Comparison of ENCODE assay signal across 20 cellular contexts in the genomic region with DNA sequence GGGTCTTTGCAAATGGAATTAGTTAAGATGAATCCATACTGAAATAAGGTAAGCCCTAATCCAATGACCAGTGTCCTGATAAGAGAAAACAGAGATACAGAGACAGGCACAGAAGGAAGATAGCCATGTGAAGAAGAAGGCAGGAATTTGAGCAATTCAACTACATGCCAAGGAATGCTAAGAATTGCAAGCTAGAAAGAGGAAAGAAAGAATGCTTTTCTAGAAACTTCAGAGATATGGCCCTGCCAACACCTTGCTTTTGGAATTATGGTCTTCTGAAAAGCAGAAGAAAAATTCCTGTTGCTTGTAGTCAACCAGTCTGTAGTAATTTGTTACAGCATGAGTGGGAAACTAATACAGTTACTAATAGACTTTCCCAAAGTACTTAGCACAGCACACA.
DNase-seq lines count a peak whose midpoint lies in the region; ATAC-seq and TF ChIP-seq lines count a peak whose summit lies in the region.
"Had no signal": no experiment of that assay in that cellular context is flagged by ENCODE, and none has a peak within 500 bp of the region (broad histone marks: within the 10 kb centered on the region; RNA-seq: fewer than 3 reads in every experiment).

No MANE protein-coding gene starts in this region.

- no peaks in the 10 kb centered on the region for H3F3A ChIP-seq in GM23338 (replicated peaks; ENCODE audit: low read depth)

- H3K27ac ChIP-seq in GM23338 (ENCODE audit: low read depth) (no peak overlapping the region), trophoblast cell (ENCODE audit: low read depth, low read length) (peak overlapping the region; percentile 36)
- H3K27ac ChIP-seq: KMS-11 had no signal

- H3K4me1 ChIP-seq in GM23338 (ENCODE audit: insufficient read depth), result peaks cover 3% of the 10 kb centered on the region; the same call in 1 of the 2 replicates
- peaks cover 3% of the 10 kb centered on the region in 2 experiments for H3K4me1 ChIP-seq in trophoblast cell (ENCODE audit: control insufficient read depth in 1 of 2, insufficient read depth in 2 of 2, low read length in 2 of 2)

- H3K4me2 ChIP-seq in GM23338 (no peak overlapping the region), trophoblast cell (ENCODE audit: low read length) (no peak overlapping the region)
- H3K4me2 ChIP-seq: KMS-11 had no signal

- peaks cover 2% of the 10 kb centered on the region for H3K79me1 ChIP-seq in trophoblast cell (ENCODE audit: low read length)

- ATAC-seq in GM23338, result no peak
- ATAC-seq: GM12878 had no signal

- no peak overlapping the region for H4K12ac ChIP-seq in trophoblast cell (ENCODE audit: low read depth, low read length)

- H4K20me1 ChIP-seq in GM23338 (replicated peaks; ENCODE audit: insufficient read depth), result no peaks in the 10 kb centered on the region

- H2BK12ac ChIP-seq in trophoblast cell (ENCODE audit: low read length), result no peak overlapping the region

- H3K14ac ChIP-seq in trophoblast cell (ENCODE audit: low read length), result no peak overlapping the region

- H3K9ac ChIP-seq in trophoblast cell (ENCODE audit: low read length), result no peak overlapping the region
- H3K9ac ChIP-seq: KMS-11 had no signal

- no peaks in the 10 kb centered on the region for H3K36me3 Mint-ChIP-seq in GM23338 (ENCODE audit: low read depth)
- H3K36me3 Mint-ChIP-seq: CD4-positive, alpha-beta memory T cell had no signal

- H3K4me3 ChIP-seq in GM23338 (no peak overlapping the region), fibroblast of pulmonary artery (replicated peaks; ENCODE audit: low read depth, low read length) (no peak overlapping the region), trophoblast cell (ENCODE audit: low read depth, low read length) (no peak overlapping the region), MG63 (no peak overlapping the region)
- H3K4me3 ChIP-seq: GM12878 had no signal

- TF ChIP-seq CTCF in GM23338 (conservative IDR thresholded peaks at IDR 0.05; ENCODE audit: low read depth in 2 of 2) (no peak), fibroblast of pulmonary artery (IDR thresholded peaks at IDR 0.05; ENCODE audit: low read length, missing control alignments) (no peak)

- peaks cover 2% of the 10 kb centered on the region for H3K27me3 Mint-ChIP-seq in GM23338 (ENCODE audit: insufficient read depth, low read depth, poor library complexity)

- no peak overlapping the region for H3K23ac ChIP-seq in trophoblast cell (ENCODE audit: low read length)

- no peaks in the 10 kb centered on the region for H3K9me2 ChIP-seq in GM23338 (ENCODE audit: insufficient read depth)

- H3K36me3 ChIP-seq in GM23338 (ENCODE audit: insufficient read depth), result no peaks in the 10 kb centered on the region
- no peaks in the 10 kb centered on the region for H3K36me3 ChIP-seq in trophoblast cell (ENCODE audit: control insufficient read depth in 1 of 2, insufficient read depth in 2 of 2, low read length in 2 of 2)
- no peaks in the 10 kb centered on the region for H3K36me3 ChIP-seq in MG63

- H3K4ac ChIP-seq in trophoblast cell (ENCODE audit: low read depth, low read length), result no peak overlapping the region

- H3K27me3 ChIP-seq in GM23338 (ENCODE audit: insufficient read depth) (peaks cover 8% of the 10 kb centered on the region), trophoblast cell (ENCODE audit: insufficient read depth, low read length) (no peaks in the 10 kb centered on the region), MG63 (no peaks in the 10 kb centered on the region)

- no peak overlapping the region for H2BK120ac ChIP-seq in trophoblast cell (ENCODE audit: insufficient read depth, low read length, poor library complexity)

- H4K91ac ChIP-seq in trophoblast cell (ENCODE audit: low read depth, low read length), result no peak overlapping the region

- no peaks in the 10 kb centered on the region for H3K79me2 ChIP-seq in GM23338 (replicated peaks; ENCODE audit: insufficient read depth)
- H3K79me2 ChIP-seq in trophoblast cell (ENCODE audit: control insufficient read depth, insufficient read depth, low read length, poor library complexity), result no peaks in the 10 kb centered on the region

- H2AK5ac ChIP-seq in trophoblast cell (ENCODE audit: low read length), result no peak overlapping the region

- H3K9me3 ChIP-seq in trophoblast cell (ENCODE audit: insufficient read depth, low read depth, low read length), result no peaks in the 10 kb centered on the region
- H3K9me3 ChIP-seq in MG63, result no peaks in the 10 kb centered on the region

- no peak overlapping the region for H3K27ac Mint-ChIP-seq in GM23338
- H3K27ac Mint-ChIP-seq: CD4-positive, alpha-beta memory T cell had no signal

- no peak overlapping the region for H2BK5ac ChIP-seq in trophoblast cell (ENCODE audit: low read depth, low read length, poor library complexity)

- no peak overlapping the region for H3K18ac ChIP-seq in trophoblast cell (ENCODE audit: low read length)

- no peak overlapping the region for H3K4me3 Mint-ChIP-seq in GM23338
- H3K4me3 Mint-ChIP-seq: CD4-positive, alpha-beta memory T cell had no signal

- H3K4me1 Mint-ChIP-seq in GM23338, result peaks cover 2% of the 10 kb centered on the region; the same call in 2 of the 3 replicates
- H3K4me1 Mint-ChIP-seq: CD4-positive, alpha-beta memory T cell had no signal

- H2AFZ ChIP-seq in GM23338 (no peak overlapping the region), trophoblast cell (ENCODE audit: insufficient read depth, low read length, poor library complexity) (no peak overlapping the region)

- no peaks in the 10 kb centered on the region for H3K9me3 Mint-ChIP-seq in GM23338

- H4K8ac ChIP-seq in trophoblast cell (ENCODE audit: low read depth, low read length), result no peak overlapping the region

- peak; percentile 60 for DNase-seq in GM23338 (ENCODE audit: low spot score)
- DNase-seq in amniotic epithelial cell (ENCODE audit: low read depth), result peak; percentile 66
- DNase-seq in fibroblast of pulmonary artery (ENCODE audit: low read depth), result peak; percentile 57
- DNase-seq in trophoblast cell, result peak; percentile 12 to 74
- DNase-seq in stimulated activated naive CD4-positive, alpha-beta T cell treated with Interleukin-2 at 50 U/mL for 16 hours (lab: John Stamatoyannopoulos, UW), result no peak
- DNase-seq in MG63, result no peak
- no peak for DNase-seq in activated CD4-positive, alpha-beta T cell treated with anti-CD3 and anti-CD28 coated beads for 4 hours
- DNase-seq: CD4-positive, alpha-beta memory T cell; DMS79; GOT3; MM.1S; NCI-H1092 treated with DMSO at 0.1 percent for 48 hours; NCI-H2107; NCI-H345; NCI-H69; OCI-M1; RPMI8226; SIG-M5 had no signal

TF ChIP-seq in GM23338, 12 proteins besides CTCF, POLR2A, EP300 and RAD21:
- no peak for TF ChIP-seq JUNB (IDR thresholded peaks at IDR 0.05; ENCODE audit: unreplicated experiment)
- TF ChIP-seq REST (IDR thresholded peaks at IDR 0.05; ENCODE audit: unreplicated experiment), result no peak
- TF ChIP-seq NANOG (IDR thresholded peaks at IDR 0.05; ENCODE audit: borderline replicate concordance), result no peak
TF ChIP-seq in GM23338: peak in this region for 0.

Comparison
In these comparisons a context has a peak if more than half of its experiments do, and no peak if none do; other contexts are left out.
1. DNase-seq: peak in GM23338 (single experiment), amniotic epithelial cell (single experiment), fibroblast of pulmonary artery (single experiment) and trophoblast cell (2 of 2); none in stimulated activated naive CD4-positive, alpha-beta T cell treated with Interleukin-2 at 50 U/mL for 16 hours (single experiment), MG63 (single experiment) and activated CD4-positive, alpha-beta T cell treated with anti-CD3 and anti-CD28 coated beads for 4 hours (0 of 2).